In the genomic region with DNA sequence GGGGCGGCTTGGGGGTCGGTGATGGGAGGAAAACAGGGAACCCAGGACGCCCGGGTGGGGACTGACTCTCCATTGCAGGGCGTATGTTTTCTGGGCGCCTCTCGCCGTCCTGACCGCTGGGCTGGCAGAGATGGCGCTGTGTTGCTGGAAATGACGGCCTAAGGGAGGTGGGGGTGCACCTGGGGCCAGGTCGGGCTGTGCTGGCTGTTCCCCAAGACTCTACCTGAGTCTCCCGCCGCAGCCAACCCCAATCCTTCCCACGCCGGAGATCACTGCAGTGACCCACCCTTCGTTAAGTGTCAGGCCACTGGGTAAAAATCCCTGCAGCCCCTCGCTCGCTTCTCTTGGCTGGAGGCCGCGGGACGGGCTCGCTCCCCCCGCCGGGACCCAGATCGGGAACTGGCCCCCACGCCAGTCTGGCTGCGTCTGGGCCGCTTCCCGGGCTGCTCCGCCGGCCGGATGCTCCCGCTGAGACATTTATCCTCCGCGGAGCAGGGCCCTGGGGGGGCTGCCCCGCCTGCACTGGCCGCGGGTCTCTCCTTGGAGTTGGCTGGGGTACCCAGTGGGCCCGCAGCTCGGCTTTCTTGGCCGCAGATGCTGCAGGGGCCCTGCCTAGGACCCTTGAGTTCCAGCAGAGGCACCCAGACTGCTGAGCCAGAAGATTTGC, we compare ENCODE assay signal across 9 cellular contexts. TPM values are rescaled to one million over a fixed set of nuclear protein-coding genes. Genes with fewer than 3 reads are reported as not detected.
DNase-seq lines count a peak whose midpoint lies in the region; ATAC-seq and TF ChIP-seq lines count a peak whose summit lies in the region.
"Had no signal": no experiment of that assay in that cellular context is flagged by ENCODE, and none has a peak within 500 bp of the region (broad histone marks: within the 10 kb centered on the region; RNA-seq: fewer than 3 reads in every experiment).

No MANE protein-coding gene starts in this region.

- H3K27me3 Mint-ChIP-seq in GM23338 (ENCODE audit: insufficient read depth, low read depth, poor library complexity) = peaks cover 29% of the 10 kb centered on the region

- H3K9ac ChIP-seq in colonic mucosa (ENCODE audit: low read depth in 2 of 2, low read length in 2 of 2) = peak overlapping the region; percentile 40 to 64

- H3K4me3 Mint-ChIP-seq in GM23338 = peak overlapping the region; percentile 66

- H3K4me1 ChIP-seq in GM23338 (ENCODE audit: insufficient read depth) (peaks cover 24% of the 10 kb centered on the region), colonic mucosa (no peaks in the 10 kb centered on the region)

- peak; percentile 83 for DNase-seq in GM23338 (ENCODE audit: low spot score)
- peak; percentile 53 for DNase-seq in colonic mucosa
- DNase-seq in iris pigment epithelial cell (ENCODE audit: low read depth) = peak; percentile 49
- peak; percentile 78 for DNase-seq in sciatic nerve (ENCODE audit: low spot score)
- DNase-seq in NCI-H524 treated with DMSO at 0.1 percent for 48 hours (lab: John Stamatoyannopoulos, UW) = no peak
- no peak for DNase-seq in NCI-H524 (lab: John Stamatoyannopoulos, UW)
- DNase-seq in superior temporal gyrus (ENCODE audit: extremely low spot score) = no peak
- DNase-seq: NCI-H2029 treated with DMSO at 0.1 percent for 48 hours had no signal

- intact Hi-C loops in colonic mucosa (cut with DNase I) = no loop called here
- intact Hi-C loops in sciatic nerve (cut with DNase I) = no loop called here

- peak overlapping the region; percentile 81 for H3K4me2 ChIP-seq in GM23338

- H3K9me2 ChIP-seq in GM23338 (ENCODE audit: insufficient read depth) = no peaks in the 10 kb centered on the region

- H3K9me3 ChIP-seq in colonic mucosa = no peaks in the 10 kb centered on the region

- H3K36me3 ChIP-seq in GM23338 (ENCODE audit: insufficient read depth) (no peaks in the 10 kb centered on the region), colonic mucosa (no peaks in the 10 kb centered on the region)

- H2AFZ ChIP-seq in GM23338 = peak overlapping the region; percentile 88

- H4K20me1 ChIP-seq in GM23338 (replicated peaks; ENCODE audit: insufficient read depth) = no peaks in the 10 kb centered on the region

- peak overlapping the region; percentile 52 for H3K4me3 ChIP-seq in GM23338
- H3K4me3 ChIP-seq in colonic mucosa = peak overlapping the region; percentile 23

- no peaks in the 10 kb centered on the region for H3K79me2 ChIP-seq in GM23338 (replicated peaks; ENCODE audit: insufficient read depth)

- TF ChIP-seq CTCF in GM23338 (conservative IDR thresholded peaks at IDR 0.05; ENCODE audit: low read depth in 2 of 2) (peak; percentile 33 to 53), colonic mucosa (IDR thresholded peaks at IDR 0.05) (no peak)

- no peaks in the 10 kb centered on the region for H3K9me3 Mint-ChIP-seq in GM23338

- ATAC-seq in GM23338 = peak; percentile 84
- peak; percentile 72 for ATAC-seq in sciatic nerve
- ATAC-seq in HG02970 (IDR thresholded peaks at IDR 0.05; ENCODE audit: low FRiP score, unreplicated experiment) = no peak

- no peaks in the 10 kb centered on the region for H3K27me3 ChIP-seq in GM23338 (ENCODE audit: insufficient read depth)
- peaks cover 4% of the 10 kb centered on the region for H3K27me3 ChIP-seq in colonic mucosa

- peaks cover 18% of the 10 kb centered on the region for H3F3A ChIP-seq in GM23338 (replicated peaks; ENCODE audit: low read depth)

- H3K4me1 Mint-ChIP-seq in GM23338 = peaks cover 29% of the 10 kb centered on the region

- H3K36me3 Mint-ChIP-seq in GM23338 (ENCODE audit: low read depth) = no peaks in the 10 kb centered on the region

- H3K27ac ChIP-seq in GM23338 (ENCODE audit: low read depth) (peak overlapping the region; percentile 92), colonic mucosa (peak overlapping the region; percentile 40)

- H3K27ac Mint-ChIP-seq in GM23338 = peak overlapping the region; percentile 86

TF ChIP-seq in GM23338, 12 proteins besides CTCF, POLR2A, EP300 and RAD21:
- TF ChIP-seq JUNB (IDR thresholded peaks at IDR 0.05; ENCODE audit: unreplicated experiment) = no peak
- TF ChIP-seq REST (IDR thresholded peaks at IDR 0.05; ENCODE audit: unreplicated experiment) = no peak
- TF ChIP-seq POLR2AphosphoS5 (IDR thresholded peaks at IDR 0.05; ENCODE audit: low read depth) = peak; percentile 37
- 0 out of 2 replicates have a peak, but pooled peaks have one; percentile 19 for TF ChIP-seq CREB1 (CRISPR knock-in tag; IDR thresholded peaks at IDR 0.05; ENCODE audit: low read depth)

RNA-seq across cellular contexts. Expression of gene ARMC9, which starts 7.8 kb away (rescaled TPM):
- total RNA-seq in GM23338 (2014; rRNA removed; shearing (Covaris generic)) = 56.0 and 63.6 TPM in 2 replicates
- polyA plus RNA-seq in GM23338 (2016; fragmentation: Nextera tagmentation; extraction: Ambion mirVana) = 24.4 and 29.2 TPM in 2 replicates
- total RNA-seq in colonic mucosa = 10 to 100 TPM in 1 of 2 donors, 1 to 10 TPM in 1; 9.8 to 17.2 TPM
- 15.4 TPM for total RNA-seq in sciatic nerve

Comparison
In these comparisons a context has a peak if more than half of its experiments do, and no peak if none do; other contexts are left out.
1. DNase-seq: peak in GM23338 (single experiment), colonic mucosa (single experiment), iris pigment epithelial cell (single experiment) and sciatic nerve (single experiment); none in NCI-H524 treated with DMSO at 0.1 percent for 48 hours (single experiment), NCI-H524 (0 of 2) and superior temporal gyrus (single experiment).